ENCODE assay signal across 11 cellular contexts in genomic region chr20:34526466-34526865, GRCh38. TPM values are rescaled to one million over a fixed set of nuclear protein-coding genes. Genes with fewer than 3 reads are reported as not detected.
DNase-seq lines count a peak whose midpoint lies in the region; ATAC-seq and TF ChIP-seq lines count a peak whose summit lies in the region.
"Had no signal": no experiment of that assay in that cellular context is flagged by ENCODE, and none has a peak within 500 bp of the region (broad histone marks: within the 10 kb centered on the region; RNA-seq: fewer than 3 reads in every experiment).

No MANE protein-coding gene starts in this region.

- in situ Hi-C loops in gastrocnemius medialis (cut with MboI; ENCODE audit: low sequenced_read_pairs in 4 of 4): loop anchor here in 1 of 4 donors (25.0 kb wide), 1 partner anchor 186 kb away; the partner anchor contains the start of gene TP53INP2

- peaks cover 37% of the 10 kb centered on the region for H3K4me1 Mint-ChIP-seq in CD8-positive, alpha-beta T cell (ENCODE audit: low read depth)

- no peak overlapping the region for H3K4me3 ChIP-seq in CD8-positive, alpha-beta T cell (ENCODE audit: low read depth, low read length)
- H3K4me3 ChIP-seq in adrenal gland (no peak overlapping the region), right cardiac atrium (ENCODE audit: low read length) (no peak overlapping the region), gastrocnemius medialis (no peak overlapping the region)

- H3K27ac ChIP-seq in CD8-positive, alpha-beta T cell (ENCODE audit: low read depth, low read length): no peak overlapping the region
- peak overlapping the region in 4 of 5 donors; percentile 77 to 94 (median 87) for H3K27ac ChIP-seq in adrenal gland
- H3K27ac ChIP-seq in right cardiac atrium (ENCODE audit: low read length): peak overlapping the region; percentile 58
- peak overlapping the region; percentile 78 to 87 (median 79) for H3K27ac ChIP-seq in gastrocnemius medialis

- H3K4me1 ChIP-seq in CD8-positive, alpha-beta T cell (ENCODE audit: insufficient read depth, low read length): peaks cover 6% of the 10 kb centered on the region
- H3K4me1 ChIP-seq in adrenal gland (replicated peaks in 1 of 2): peaks cover 31 to 54% of the 10 kb centered on the region in 2 donors
- peaks cover 6% of the 10 kb centered on the region for H3K4me1 ChIP-seq in right cardiac atrium (ENCODE audit: control insufficient read depth, insufficient read depth, low read length)
- H3K4me1 ChIP-seq in gastrocnemius medialis: peaks cover 56 to 65% of the 10 kb centered on the region in 2 donors

- H3K9me3 ChIP-seq in CD8-positive, alpha-beta T cell (ENCODE audit: low read length): no peaks in the 10 kb centered on the region
- H3K9me3 ChIP-seq in adrenal gland (replicated peaks in 1 of 3) (no peaks in the 10 kb centered on the region), right cardiac atrium (ENCODE audit: control insufficient read depth, low read length) (no peaks in the 10 kb centered on the region), gastrocnemius medialis (no peaks in the 10 kb centered on the region)

- 59 to 65% (median 62%) methylated on average over 5 of the region's 5 CpGs for WGBS in adrenal gland, 4 donors
- 83% methylated on average over 5 of the region's 5 CpGs for WGBS in right cardiac atrium

- ATAC-seq in CD8-positive, alpha-beta T cell: no peak
- no peak for ATAC-seq in right cardiac atrium
- no peak for ATAC-seq in gastrocnemius medialis
- ATAC-seq in GM18498 (IDR thresholded peaks at IDR 0.05; ENCODE audit: unreplicated experiment): no peak
- ATAC-seq: stimulated activated naive CD8-positive, alpha-beta T cell treated with anti-CD3 and anti-CD28 coated beads, Interleukin-15, amount 100 ng/mL, for 72 hours had no signal

- no peak for DNase-seq in CD8-positive, alpha-beta T cell
- DNase-seq in adrenal gland (peak in 5 of 7 donors; percentile 31 to 55 (median 48)), right cardiac atrium (no peak), gastrocnemius medialis (no peak), T-helper 2 cell (no peak), SW 1271 (lab: John Stamatoyannopoulos, UW) (no peak), CD1c-positive myeloid dendritic cell (ENCODE audit: extremely low spot score) (no peak)
- DNase-seq: NCI-H524 treated with DMSO at 0.1 percent for 48 hours; stimulated activated naive CD8-positive, alpha-beta T cell treated with anti-CD3 and anti-CD28 coated beads, Interleukin-15, amount 100 ng/mL, for 72 hours had no signal

- no peaks in the 10 kb centered on the region for H3K27me3 ChIP-seq in CD8-positive, alpha-beta T cell (ENCODE audit: insufficient read depth, low read length)
- H3K27me3 ChIP-seq in adrenal gland (no peaks in the 10 kb centered on the region), right cardiac atrium (ENCODE audit: control insufficient read depth, insufficient read depth) (no peaks in the 10 kb centered on the region), gastrocnemius medialis (no peaks in the 10 kb centered on the region)

- intact Hi-C loops in CD8-positive, alpha-beta T cell (cut with DNase I, micrococcal nuclease): no loop called here
- intact Hi-C loops in adrenal gland (cut with DNase I): loop anchor here in 1 of 2 donors (10.0 kb wide), 1 partner anchor 212 kb away; no protein-coding TSS in a partner anchor
- intact Hi-C loops in right cardiac atrium (cut with DNase I): loop anchor here in 1 of 4 donors (10.0 kb wide), 1 partner anchor 212 kb away; no protein-coding TSS in a partner anchor
- intact Hi-C loops in gastrocnemius medialis (cut with DNase I; ENCODE audit: low total_unique reads): loop anchor here (5.0 kb wide), 1 partner anchor 164 kb away; the partner anchor contains the start of gene ITCH

- no peaks in the 10 kb centered on the region for H3K9me3 Mint-ChIP-seq in CD8-positive, alpha-beta T cell
- H3K9me3 Mint-ChIP-seq: stimulated activated naive CD8-positive, alpha-beta T cell treated with anti-CD3 and anti-CD28 coated beads, Interleukin-15, amount 100 ng/mL, for 72 hours had no signal

- TF ChIP-seq POLR2A in adrenal gland (IDR thresholded peaks at IDR 0.05) (no peak), gastrocnemius medialis (IDR thresholded peaks at IDR 0.05) (no peak)

- POLR2A ChIA-PET in CD8-positive, alpha-beta T cell (lab: Charles Lee): no interaction called here

- CTCF ChIA-PET in CD8-positive, alpha-beta T cell (lab: Charles Lee): interaction anchor here (1.2 kb wide), 1 partner anchor 12 kb away, joined by 3 read pairs; no protein-coding TSS in a partner anchor

- H3K27ac Mint-ChIP-seq in CD8-positive, alpha-beta T cell: peak overlapping the region; percentile 60
- H3K27ac Mint-ChIP-seq: B cell; stimulated activated naive CD8-positive, alpha-beta T cell treated with anti-CD3 and anti-CD28 coated beads, Interleukin-15, amount 100 ng/mL, for 72 hours had no signal

- no peaks in the 10 kb centered on the region for H3K27me3 Mint-ChIP-seq in CD8-positive, alpha-beta T cell (ENCODE audit: low read depth)
- H3K27me3 Mint-ChIP-seq: B cell; stimulated activated naive CD8-positive, alpha-beta T cell treated with anti-CD3 and anti-CD28 coated beads, Interleukin-15, amount 100 ng/mL, for 72 hours had no signal

- H3K36me3 Mint-ChIP-seq in CD8-positive, alpha-beta T cell: peaks cover 75% of the 10 kb centered on the region

- no peak overlapping the region for H3K4me3 Mint-ChIP-seq in CD8-positive, alpha-beta T cell
- H3K4me3 Mint-ChIP-seq: B cell; stimulated activated naive CD8-positive, alpha-beta T cell treated with anti-CD3 and anti-CD28 coated beads, Interleukin-15, amount 100 ng/mL, for 72 hours had no signal

- H3K36me3 ChIP-seq in CD8-positive, alpha-beta T cell (ENCODE audit: insufficient read depth, low read length): peaks cover 47% of the 10 kb centered on the region
- H3K36me3 ChIP-seq in adrenal gland (replicated peaks in 1 of 2) (peaks cover 0 to 37% of the 10 kb centered on the region in 2 donors), gastrocnemius medialis (peaks cover 0 to 28% of the 10 kb centered on the region in 2 donors)

- TF ChIP-seq CTCF in CD8-positive, alpha-beta T cell (IDR thresholded peaks at IDR 0.05): no peak
- TF ChIP-seq CTCF in adrenal gland (IDR thresholded peaks at IDR 0.05) (no peak), gastrocnemius medialis (IDR thresholded peaks at IDR 0.05 in 4 of 5, conservative IDR thresholded peaks at IDR 0.05 in 1 of 5) (no peak)

RNA-seq across cellular contexts. Expression of gene DYNLRB1, which starts 10.2 kb away (rescaled TPM):
- total RNA-seq in CD8-positive, alpha-beta T cell: 10 to 100 TPM; 34.9 to 38.0 TPM
- total RNA-seq in adrenal gland (100 to 1,000 TPM; 145 to 404 (median 203) TPM), right cardiac atrium (100 to 1,000 TPM; 134 to 163 (median 151) TPM), gastrocnemius medialis (100 to 1,000 TPM; 115 to 216 (median 142) TPM)
- polyA plus RNA-seq in adrenal gland (100 to 1,000 TPM; 433 to 586 (median 473) TPM), right cardiac atrium (289 TPM)

RNA-seq across cellular contexts. Expression of gene MAP1LC3A, which starts 32.1 kb away (rescaled TPM):
- total RNA-seq in CD8-positive, alpha-beta T cell: 10 to 100 TPM; 19.4 to 22.4 TPM
- 10 to 100 TPM; 12.6 to 83.3 (median 40.9) TPM for total RNA-seq in adrenal gland
- 100 to 1,000 TPM in 2 of 3 donors, 1 to 10 TPM in 1; 5.6 to 139 (median 118) TPM for polyA plus RNA-seq in adrenal gland
- total RNA-seq in right cardiac atrium: 10 to 100 TPM; 61.8 to 85.7 (median 79.8) TPM
- 116 TPM for polyA plus RNA-seq in right cardiac atrium
- 10 to 100 TPM; 41.5 to 62.7 (median 56.4) TPM for total RNA-seq in gastrocnemius medialis

Comparison
In these comparisons a context has a peak if more than half of its experiments do, and no peak if none do; other contexts are left out.
1. DNase-seq: peak in adrenal gland (5 of 7); none in CD8-positive, alpha-beta T cell (0 of 7), right cardiac atrium (0 of 3), gastrocnemius medialis (0 of 2), T-helper 2 cell (0 of 5), SW 1271 (0 of 2) and CD1c-positive myeloid dendritic cell (single experiment).